Comparison of ENCODE assay signal across 31 cellular contexts in genomic region chr1:224721000-224721399, GRCh38.
"Had no signal": no experiment of that assay in that cellular context is flagged by ENCODE, and none has a peak within 500 bp of the region (broad histone marks: within the 10 kb centered on the region; RNA-seq: fewer than 3 reads in every experiment).

No MANE protein-coding gene starts in this region.

- H3K4me3 ChIP-seq: adrenal gland, body of pancreas, esophagus muscularis mucosa, gastrocnemius medialis, heart left ventricle had no signal

- H3K4me3 Mint-ChIP-seq: activated CD4-positive, alpha-beta memory T cell treated with anti-CD3 and anti-CD28 coated beads for 36 hours; activated CD4-positive, alpha-beta T cell treated with anti-CD3 and anti-CD28 coated beads for 36 hours; activated CD4-positive, alpha-beta T cell treated with anti-CD3 and anti-CD28 coated beads, Interleukin-2, amount 10 ng/mL, durations not matched to agents 24 days and 14 days; activated CD8-positive, alpha-beta memory T cell treated with anti-CD3 and anti-CD28 coated beads, Interleukin-2, amount 10 ng/mL, durations not matched to agents 7 days and 5 days; activated CD8-positive, alpha-beta T cell treated with anti-CD3 and anti-CD28 coated beads, Interleukin-2, amount 10 ng/mL, durations not matched to agents 7 days and 5 days; activated naive CD4-positive, alpha-beta T cell treated with anti-CD3 and anti-CD28 coated beads for 36 hours; activated naive CD4-positive, alpha-beta T cell treated with anti-CD3 and anti-CD28 coated beads, Interleukin-2, amount 50 U/mL, for 24 hours; activated naive CD8-positive, alpha-beta T cell treated with anti-CD3 and anti-CD28 coated beads for 36 hours; activated naive CD8-positive, alpha-beta T cell treated with anti-CD3 and anti-CD28 coated beads, Interleukin-2, amount 50 U/mL, for 24 hours; activated T-helper 1 cell treated with anti-CD3 and anti-CD28 coated beads, Interleukin-12 subunit alpha, Interleukin-12 subunit beta, Interleukin-2, Interleukin-4 antibody, amounts not matched to agents 30 ng/mL and 10 ng/mL and 1 ng/mL, durations not matched to agents 14 hours and 24 hours and 36 hours; effector memory CD8-positive, alpha-beta T cell had no signal

- H3K36me3 ChIP-seq: adrenal gland, esophagus muscularis mucosa, gastrocnemius medialis, heart left ventricle had no signal

- H3K36me3 Mint-ChIP-seq: activated CD4-positive, alpha-beta memory T cell treated with anti-CD3 and anti-CD28 coated beads for 36 hours; activated CD8-positive, alpha-beta memory T cell treated with anti-CD3 and anti-CD28 coated beads, Interleukin-2, amount 10 ng/mL, durations not matched to agents 7 days and 5 days; activated naive CD4-positive, alpha-beta T cell treated with anti-CD3 and anti-CD28 coated beads, Interleukin-2, amount 50 U/mL, for 24 hours; activated naive CD8-positive, alpha-beta T cell treated with anti-CD3 and anti-CD28 coated beads for 36 hours had no signal

- DNase-seq: activated CD4-positive, alpha-beta memory T cell treated with anti-CD3 and anti-CD28 coated beads for 36 hours; activated CD4-positive, alpha-beta T cell treated with anti-CD3 and anti-CD28 coated beads for 36 hours; activated CD4-positive, alpha-beta T cell treated with anti-CD3 and anti-CD28 coated beads, Interleukin-2, amount 10 ng/mL, durations not matched to agents 24 days and 14 days; activated CD4-positive, CD25-positive, alpha-beta regulatory T cell; activated CD4-positive, CD25-positive, alpha-beta regulatory T cell treated with anti-CD3 and anti-CD28 coated beads, Interleukin-2, amount 50 U/mL, for 72 hours; activated CD8-positive, alpha-beta memory T cell treated with anti-CD3 and anti-CD28 coated beads, Interleukin-2, amount 10 ng/mL, durations not matched to agents 7 days and 5 days; activated CD8-positive, alpha-beta memory T cell treated with anti-CD3 and anti-CD28 coated beads, Interleukin-2, amount 50 U/mL, for 4 hours; activated CD8-positive, alpha-beta T cell treated with anti-CD3 and anti-CD28 coated beads, Interleukin-2, amount 10 ng/mL, durations not matched to agents 7 days and 5 days; activated effector memory CD4-positive, alpha-beta T cell treated with anti-CD3 and anti-CD28 coated beads, Interleukin-2, amount 50 U/mL, for 16 hours; activated naive CD4-positive, alpha-beta T cell treated with anti-CD3 and anti-CD28 coated beads for 36 hours; activated naive CD8-positive, alpha-beta T cell treated with anti-CD3 and anti-CD28 coated beads for 36 hours; activated naive CD8-positive, alpha-beta T cell treated with anti-CD3 and anti-CD28 coated beads, Interleukin-2, amount 50 U/mL, for 24 hours; activated T-cell treated with anti-CD3 and anti-CD28 coated beads, Interleukin-2, amount 50 U/mL, for 1 hour; activated T-cell treated with anti-CD3 and anti-CD28 coated beads, Interleukin-2, amount 50 U/mL, for 48 hours; adrenal gland; amygdala; caudate nucleus; cortex of kidney; dermis blood vessel endothelial cell; effector CD4-positive, alpha-beta T cell; effector memory CD8-positive, alpha-beta T cell; erythroblast; foreskin keratinocyte; gastrocnemius medialis; glutamatergic neuron; heart left ventricle had no signal

- H3K4me1 Mint-ChIP-seq: activated CD4-positive, alpha-beta T cell treated with anti-CD3 and anti-CD28 coated beads for 36 hours; activated naive CD4-positive, alpha-beta T cell treated with anti-CD3 and anti-CD28 coated beads, Interleukin-2, amount 50 U/mL, for 24 hours; activated naive CD8-positive, alpha-beta T cell treated with anti-CD3 and anti-CD28 coated beads, Interleukin-2, amount 50 U/mL, for 24 hours had no signal

- H3K9me3 ChIP-seq: adrenal gland, body of pancreas, esophagus muscularis mucosa, gastrocnemius medialis, heart left ventricle had no signal

- ATAC-seq: activated CD4-positive, alpha-beta T cell treated with anti-CD3 and anti-CD28 coated beads for 36 hours; activated CD8-positive, alpha-beta memory T cell treated with anti-CD3 and anti-CD28 coated beads, Interleukin-2, amount 10 ng/mL, durations not matched to agents 7 days and 5 days; activated CD8-positive, alpha-beta T cell treated with anti-CD3 and anti-CD28 coated beads, Interleukin-2, amount 10 ng/mL, durations not matched to agents 7 days and 5 days; activated naive CD8-positive, alpha-beta T cell treated with anti-CD3 and anti-CD28 coated beads, Interleukin-2, amount 50 U/mL, for 24 hours; body of pancreas; effector memory CD8-positive, alpha-beta T cell; foreskin keratinocyte; gastrocnemius medialis; heart left ventricle had no signal

- H3K9me3 Mint-ChIP-seq: activated CD4-positive, alpha-beta memory T cell treated with anti-CD3 and anti-CD28 coated beads for 36 hours; activated CD4-positive, alpha-beta T cell treated with anti-CD3 and anti-CD28 coated beads, Interleukin-2, amount 10 ng/mL, durations not matched to agents 24 days and 14 days; activated naive CD4-positive, alpha-beta T cell treated with anti-CD3 and anti-CD28 coated beads for 36 hours; activated naive CD4-positive, alpha-beta T cell treated with anti-CD3 and anti-CD28 coated beads, Interleukin-2, amount 50 U/mL, for 24 hours; activated naive CD8-positive, alpha-beta T cell treated with anti-CD3 and anti-CD28 coated beads for 36 hours; activated naive CD8-positive, alpha-beta T cell treated with anti-CD3 and anti-CD28 coated beads, Interleukin-2, amount 50 U/mL, for 24 hours; activated T-helper 1 cell treated with anti-CD3 and anti-CD28 coated beads, Interleukin-12 subunit alpha, Interleukin-12 subunit beta, Interleukin-2, Interleukin-4 antibody, amounts not matched to agents 30 ng/mL and 10 ng/mL and 1 ng/mL, durations not matched to agents 14 hours and 24 hours and 36 hours; activated T-helper 2 cell treated with anti-CD3 and anti-CD28 coated beads, Interferon-gamma antibody, Interleukin-2, Interleukin-4, amounts not matched to agents 10 μg/mL and 5 μg/mL and 100 μg/mL, durations not matched to agents 14 hours and 24 hours and 36 hours; effector memory CD8-positive, alpha-beta T cell had no signal

- H3K27ac ChIP-seq: adrenal gland, body of pancreas, esophagus muscularis mucosa, foreskin keratinocyte, gastrocnemius medialis, heart left ventricle had no signal

- H3K27ac Mint-ChIP-seq: activated CD4-positive, alpha-beta memory T cell treated with anti-CD3 and anti-CD28 coated beads for 36 hours; activated CD4-positive, alpha-beta T cell treated with anti-CD3 and anti-CD28 coated beads for 36 hours; activated CD4-positive, alpha-beta T cell treated with anti-CD3 and anti-CD28 coated beads, Interleukin-2, amount 10 ng/mL, durations not matched to agents 24 days and 14 days; activated CD8-positive, alpha-beta memory T cell treated with anti-CD3 and anti-CD28 coated beads, Interleukin-2, amount 10 ng/mL, durations not matched to agents 7 days and 5 days; activated CD8-positive, alpha-beta T cell treated with anti-CD3 and anti-CD28 coated beads, Interleukin-2, amount 10 ng/mL, durations not matched to agents 7 days and 5 days; activated naive CD4-positive, alpha-beta T cell treated with anti-CD3 and anti-CD28 coated beads for 36 hours; activated naive CD4-positive, alpha-beta T cell treated with anti-CD3 and anti-CD28 coated beads, Interleukin-2, amount 50 U/mL, for 24 hours; activated naive CD8-positive, alpha-beta T cell treated with anti-CD3 and anti-CD28 coated beads for 36 hours; activated naive CD8-positive, alpha-beta T cell treated with anti-CD3 and anti-CD28 coated beads, Interleukin-2, amount 50 U/mL, for 24 hours; activated T-helper 1 cell treated with anti-CD3 and anti-CD28 coated beads, Interleukin-12 subunit alpha, Interleukin-12 subunit beta, Interleukin-2, Interleukin-4 antibody, amounts not matched to agents 30 ng/mL and 10 ng/mL and 1 ng/mL, durations not matched to agents 14 hours and 24 hours and 36 hours; activated T-helper 2 cell treated with anti-CD3 and anti-CD28 coated beads, Interferon-gamma antibody, Interleukin-2, Interleukin-4, amounts not matched to agents 10 μg/mL and 5 μg/mL and 100 μg/mL, durations not matched to agents 14 hours and 24 hours and 36 hours; effector memory CD8-positive, alpha-beta T cell had no signal

- H3K4me1 ChIP-seq: adrenal gland, body of pancreas, foreskin keratinocyte, heart left ventricle had no signal

- H3K27me3 ChIP-seq: adrenal gland, body of pancreas, gastrocnemius medialis had no signal
